Comparison of ENCODE assay signal across 7 cellular contexts in the genomic region with DNA sequence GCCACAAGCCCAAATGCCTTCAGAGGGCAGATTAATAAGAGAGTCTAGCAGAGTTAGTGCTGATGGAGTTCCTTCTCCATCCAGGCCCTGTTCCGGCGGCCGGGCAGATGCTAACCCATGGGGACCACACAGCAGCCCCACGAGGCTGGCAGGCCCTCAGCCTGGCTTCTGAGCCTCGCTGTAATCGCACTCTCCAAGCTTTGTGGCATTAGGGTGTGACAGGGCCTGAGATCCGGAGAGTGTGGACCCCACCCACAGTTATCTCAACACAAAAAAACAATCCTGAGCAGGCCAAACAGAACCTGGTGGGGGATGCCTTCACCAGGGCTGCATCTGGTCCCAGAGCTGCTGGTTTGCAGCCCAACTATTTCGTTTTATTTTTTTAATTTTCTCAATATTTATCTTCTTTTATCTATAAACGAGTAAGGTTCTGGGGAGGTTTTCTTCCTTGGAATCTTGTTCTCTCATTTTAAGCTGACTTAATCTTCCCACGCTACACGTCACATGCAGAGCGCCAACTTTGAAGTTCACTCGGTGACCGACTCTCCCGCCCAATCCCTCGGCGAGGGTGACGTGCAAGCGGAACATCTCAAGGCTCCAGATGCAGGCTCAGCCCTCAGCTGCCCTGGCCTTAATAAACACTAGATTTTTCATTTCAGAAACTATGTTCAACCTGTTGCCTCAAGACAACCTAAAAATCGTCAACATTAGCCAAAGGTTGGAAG.
DNase-seq lines count a peak whose midpoint lies in the region; ATAC-seq and TF ChIP-seq lines count a peak whose summit lies in the region.
"Not testable (repeated sequence)": the region's sequence is repeated elsewhere in the genome, so short reads cannot be mapped to it uniquely, and the experiment has no call there.

No MANE protein-coding gene starts in this region.

- WGBS in esophagus squamous epithelium, 2 donors, result no CpG with 5 or more reads among the region's 20 CpGs

- not testable (repeated sequence) for DNase-seq in astrocyte of the cerebellum (ENCODE audit: low read depth); esophagus squamous epithelium (lab: John Stamatoyannopoulos, UW); left lung; gastrocnemius medialis

- not testable (repeated sequence) for H3K27me3 ChIP-seq in esophagus squamous epithelium, left lung, gastrocnemius medialis

- H3K4me1 ChIP-seq in ES-I3 (ENCODE audit: insufficient read depth, low read length); gastrocnemius medialis: not testable (repeated sequence)
- H3K4me1 ChIP-seq in esophagus squamous epithelium (peaks cover 0 to 28% (median 10%) of the 10 kb centered on the region in 3 donors), left lung (peaks cover 5 to 12% of the 10 kb centered on the region in 2 donors)

- not testable (repeated sequence) for ATAC-seq in left lung
- peak; percentile 18 to 37 for ATAC-seq in gastrocnemius medialis

- TF ChIP-seq CTCF in WI38 (IDR thresholded peaks at IDR 0.05; ENCODE audit: low read depth, low read length); astrocyte of the cerebellum (IDR thresholded peaks at IDR 0.05; ENCODE audit: low read depth, low read length, missing control alignments); esophagus squamous epithelium (IDR thresholded peaks at IDR 0.05); left lung (IDR thresholded peaks at IDR 0.05); gastrocnemius medialis (IDR thresholded peaks at IDR 0.05 in 4 of 5, conservative IDR thresholded peaks at IDR 0.05 in 1 of 5): not testable (repeated sequence)

- peak overlapping the region; percentile 72; the same call in 1 of the 2 replicates for H3K9ac ChIP-seq in ES-I3 (ENCODE audit: low read depth, low read length)

- TF ChIP-seq POLR2A in esophagus squamous epithelium (IDR thresholded peaks at IDR 0.05); gastrocnemius medialis (IDR thresholded peaks at IDR 0.05): not testable (repeated sequence)

- H3K27ac ChIP-seq in KOPT-K1 (ENCODE audit: low read depth, low read length, poor library complexity, severe bottlenecking) (peak overlapping the region; percentile 60), esophagus squamous epithelium (peak overlapping the region in 3 of 4 donors; percentile 53 to 82 (median 68)), left lung (peak overlapping the region; percentile 65 to 78), gastrocnemius medialis (peak overlapping the region; percentile 21 to 68 (median 65))

- in situ Hi-C loops in astrocyte of the cerebellum (cut with HindIII; ENCODE audit: low sequenced_read_pairs); gastrocnemius medialis (cut with MboI; ENCODE audit: low sequenced_read_pairs in 4 of 4): not testable (repeated sequence)

- intact Hi-C loops in esophagus squamous epithelium (cut with DNase I); left lung (cut with DNase I); gastrocnemius medialis (cut with DNase I; ENCODE audit: low total_unique reads): not testable (repeated sequence)

- peak overlapping the region; percentile 64 for H3K4me3 ChIP-seq in WI38 (ENCODE audit: low read depth, low read length)
- peak overlapping the region; percentile 38 for H3K4me3 ChIP-seq in astrocyte of the cerebellum (ENCODE audit: low read depth, low read length)
- peak overlapping the region in 2 of 4 donors; percentile 29 to 53 for H3K4me3 ChIP-seq in esophagus squamous epithelium
- peak overlapping the region in 1 of 2 donors; percentile 40 for H3K4me3 ChIP-seq in left lung
- peak overlapping the region in 3 of 4 donors; percentile 6 to 48 (median 37) for H3K4me3 ChIP-seq in gastrocnemius medialis

- not testable (repeated sequence) for H3K9me3 ChIP-seq in ES-I3 (ENCODE audit: control insufficient read depth, insufficient read depth, low read length); KOPT-K1 (ENCODE audit: insufficient read depth, low read length, poor library complexity, severe bottlenecking); esophagus squamous epithelium; left lung; gastrocnemius medialis

- not testable (repeated sequence) for H3K36me3 ChIP-seq in ES-I3 (ENCODE audit: insufficient read depth, low read length); KOPT-K1 (ENCODE audit: insufficient read depth, low read length); esophagus squamous epithelium; left lung; gastrocnemius medialis
